ENCODE assay signal across 1 cellular context in the genomic region with DNA sequence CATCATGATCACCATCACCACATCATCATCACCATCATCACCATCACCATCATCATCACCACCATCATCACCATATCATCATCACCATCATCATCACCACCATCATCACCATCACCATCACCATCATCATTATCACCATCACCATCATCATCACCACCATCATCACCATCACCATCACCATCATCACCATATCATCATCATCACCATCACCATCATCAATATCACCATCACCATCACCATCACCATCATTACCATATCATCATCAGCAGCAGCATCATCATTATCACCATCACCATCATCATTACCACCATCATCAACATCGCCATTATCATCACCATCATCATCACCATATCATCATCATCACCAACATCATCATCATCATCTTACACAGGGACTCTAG.
TF ChIP-seq lines count a peak whose summit lies in the region.

No MANE protein-coding gene starts in this region.

TF ChIP-seq in HEK293, 187 proteins besides CTCF, POLR2A, EP300 and RAD21 (continued from another document):
- TF ChIP-seq, protein P1, sequence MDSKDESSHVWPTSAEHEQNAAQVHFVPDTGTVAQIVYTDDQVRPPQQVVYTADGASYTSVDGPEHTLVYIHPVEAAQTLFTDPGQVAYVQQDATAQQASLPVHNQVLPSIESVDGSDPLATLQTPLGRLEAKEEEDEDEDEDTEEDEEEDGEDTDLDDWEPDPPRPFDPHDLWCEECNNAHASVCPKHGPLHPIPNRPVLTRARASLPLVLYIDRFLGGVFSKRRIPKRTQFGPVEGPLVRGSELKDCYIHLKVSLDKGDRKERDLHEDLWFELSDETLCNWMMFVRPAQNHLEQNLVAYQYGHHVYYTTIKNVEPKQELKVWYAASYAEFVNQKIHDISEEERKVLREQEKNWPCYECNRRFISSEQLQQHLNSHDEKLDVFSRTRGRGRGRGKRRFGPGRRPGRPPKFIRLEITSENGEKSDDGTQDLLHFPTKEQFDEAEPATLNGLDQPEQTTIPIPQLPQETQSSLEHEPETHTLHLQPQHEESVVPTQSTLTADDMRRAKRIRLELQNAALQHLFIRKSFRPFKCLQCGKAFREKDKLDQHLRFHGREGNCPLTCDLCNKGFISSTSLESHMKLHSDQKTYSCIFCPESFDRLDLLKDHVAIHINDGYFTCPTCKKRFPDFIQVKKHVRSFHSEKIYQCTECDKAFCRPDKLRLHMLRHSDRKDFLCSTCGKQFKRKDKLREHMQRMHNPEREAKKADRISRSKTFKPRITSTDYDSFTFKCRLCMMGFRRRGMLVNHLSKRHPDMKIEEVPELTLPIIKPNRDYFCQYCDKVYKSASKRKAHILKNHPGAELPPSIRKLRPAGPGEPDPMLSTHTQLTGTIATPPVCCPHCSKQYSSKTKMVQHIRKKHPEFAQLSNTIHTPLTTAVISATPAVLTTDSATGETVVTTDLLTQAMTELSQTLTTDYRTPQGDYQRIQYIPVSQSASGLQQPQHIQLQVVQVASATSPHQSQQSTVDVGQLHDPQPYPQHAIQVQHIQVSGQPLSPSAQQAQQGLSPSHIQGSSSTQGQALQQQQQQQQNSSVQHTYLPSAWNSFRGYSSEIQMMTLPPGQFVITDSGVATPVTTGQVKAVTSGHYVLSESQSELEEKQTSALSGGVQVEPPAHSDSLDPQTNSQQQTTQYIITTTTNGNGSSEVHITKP (tag by site-specific recombination; IDR thresholded peaks at IDR 0.05) = no peak
- TF ChIP-seq RBAK (tag by site-specific recombination; IDR thresholded peaks at IDR 0.05) (peak; percentile 40; the same call in 1 of the 2 replicates), ZEB2 (tag by site-specific recombination; IDR thresholded peaks at IDR 0.05) (no peak), ZNF544 (tag by site-specific recombination; IDR thresholded peaks at IDR 0.05) (peak; percentile 26; the same call in 1 of the 2 replicates), REPIN1 (tag by site-specific recombination; IDR thresholded peaks at IDR 0.05; ENCODE audit: low read depth) (no peak), ZNF521 (tag by site-specific recombination; IDR thresholded peaks at IDR 0.05) (peak; percentile 61; the same call in 1 of the 2 replicates), ZNF37A (tag by site-specific recombination; IDR thresholded peaks at IDR 0.05) (no peak), ZNF133 (tag by site-specific recombination; IDR thresholded peaks at IDR 0.05) (no peak), ZNF654 (tag by site-specific recombination; IDR thresholded peaks at IDR 0.05; ENCODE audit: low read depth) (no peak), ZBTB1 (tag by site-specific recombination; IDR thresholded peaks at IDR 0.05) (no peak), YY2 (tag by site-specific recombination; IDR thresholded peaks at IDR 0.05) (no peak; the same call in 1 of the 2 replicates), ZSCAN30 (tag by site-specific recombination; IDR thresholded peaks at IDR 0.05) (no peak), SALL2 (tag by site-specific recombination; IDR thresholded peaks at IDR 0.05; ENCODE audit: borderline replicate concordance) (0 out of 2 replicates have a peak, but pooled peaks have one; percentile 46), KLF16 (tag by site-specific recombination; IDR thresholded peaks at IDR 0.05) (no peak), ZNF169 (tag by site-specific recombination; IDR thresholded peaks at IDR 0.05) (no peak), HOXC10 (CRISPR knock-in tag; IDR thresholded peaks at IDR 0.05) (no peak), ZNF366 (tag by site-specific recombination; conservative IDR thresholded peaks at IDR 0.05) (no peak), ZNF24 (tag by site-specific recombination; IDR thresholded peaks at IDR 0.05) (no peak), SCRT1 (tag by site-specific recombination; IDR thresholded peaks at IDR 0.05; ENCODE audit: borderline replicate concordance) (0 out of 2 replicates have a peak, but pooled peaks have one; percentile 16), ZNF155 (tag by site-specific recombination; IDR thresholded peaks at IDR 0.05) (no peak), ZNF416 (tag by site-specific recombination; IDR thresholded peaks at IDR 0.05) (no peak), ZNF146 (tag by site-specific recombination; IDR thresholded peaks at IDR 0.05) (no peak), ZNF10 (tag by site-specific recombination; IDR thresholded peaks at IDR 0.05) (no peak), ZNF621 (tag by site-specific recombination; IDR thresholded peaks at IDR 0.05) (no peak), ZNF114 (tag by site-specific recombination; IDR thresholded peaks at IDR 0.05) (peak; percentile 95), ZNF670 (tag by site-specific recombination; IDR thresholded peaks at IDR 0.05; ENCODE audit: low read depth) (peak; percentile 34; the same call in 1 of the 2 replicates), PRDM1 (tag by site-specific recombination; IDR thresholded peaks at IDR 0.05) (no peak), ZNF626 (tag by site-specific recombination; IDR thresholded peaks at IDR 0.05) (no peak), ZNF302 (tag by site-specific recombination; IDR thresholded peaks at IDR 0.05; ENCODE audit: low read depth) (0 out of 2 replicates have a peak, but pooled peaks have one; percentile 8), OSR2 (tag by site-specific recombination; IDR thresholded peaks at IDR 0.05) (no peak), ZNF248 (tag by site-specific recombination; IDR thresholded peaks at IDR 0.05) (no peak), ZNF433 (tag by site-specific recombination; IDR thresholded peaks at IDR 0.05; ENCODE audit: low read depth) (no peak), YY1 (tag by site-specific recombination; IDR thresholded peaks at IDR 0.05) (no peak), GLIS1 (tag by site-specific recombination; IDR thresholded peaks at IDR 0.05) (no peak), ZNF785 (tag by site-specific recombination; IDR thresholded peaks at IDR 0.05) (peak; percentile 71; the same call in 1 of the 2 replicates)
- TF ChIP-seq, protein P2, sequence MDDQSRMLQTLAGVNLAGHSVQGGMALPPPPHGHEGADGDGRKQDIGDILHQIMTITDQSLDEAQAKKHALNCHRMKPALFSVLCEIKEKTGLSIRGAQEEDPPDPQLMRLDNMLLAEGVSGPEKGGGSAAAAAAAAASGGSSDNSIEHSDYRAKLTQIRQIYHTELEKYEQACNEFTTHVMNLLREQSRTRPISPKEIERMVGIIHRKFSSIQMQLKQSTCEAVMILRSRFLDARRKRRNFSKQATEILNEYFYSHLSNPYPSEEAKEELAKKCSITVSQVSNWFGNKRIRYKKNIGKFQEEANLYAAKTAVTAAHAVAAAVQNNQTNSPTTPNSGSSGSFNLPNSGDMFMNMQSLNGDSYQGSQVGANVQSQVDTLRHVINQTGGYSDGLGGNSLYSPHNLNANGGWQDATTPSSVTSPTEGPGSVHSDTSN (CRISPR knock-in tag; IDR thresholded peaks at IDR 0.05) = no peak
- TF ChIP-seq, protein P3, sequence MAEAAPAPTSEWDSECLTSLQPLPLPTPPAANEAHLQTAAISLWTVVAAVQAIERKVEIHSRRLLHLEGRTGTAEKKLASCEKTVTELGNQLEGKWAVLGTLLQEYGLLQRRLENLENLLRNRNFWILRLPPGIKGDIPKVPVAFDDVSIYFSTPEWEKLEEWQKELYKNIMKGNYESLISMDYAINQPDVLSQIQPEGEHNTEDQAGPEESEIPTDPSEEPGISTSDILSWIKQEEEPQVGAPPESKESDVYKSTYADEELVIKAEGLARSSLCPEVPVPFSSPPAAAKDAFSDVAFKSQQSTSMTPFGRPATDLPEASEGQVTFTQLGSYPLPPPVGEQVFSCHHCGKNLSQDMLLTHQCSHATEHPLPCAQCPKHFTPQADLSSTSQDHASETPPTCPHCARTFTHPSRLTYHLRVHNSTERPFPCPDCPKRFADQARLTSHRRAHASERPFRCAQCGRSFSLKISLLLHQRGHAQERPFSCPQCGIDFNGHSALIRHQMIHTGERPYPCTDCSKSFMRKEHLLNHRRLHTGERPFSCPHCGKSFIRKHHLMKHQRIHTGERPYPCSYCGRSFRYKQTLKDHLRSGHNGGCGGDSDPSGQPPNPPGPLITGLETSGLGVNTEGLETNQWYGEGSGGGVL (tag by site-specific recombination; IDR thresholded peaks at IDR 0.05) = no peak
- TF ChIP-seq, protein P4, sequence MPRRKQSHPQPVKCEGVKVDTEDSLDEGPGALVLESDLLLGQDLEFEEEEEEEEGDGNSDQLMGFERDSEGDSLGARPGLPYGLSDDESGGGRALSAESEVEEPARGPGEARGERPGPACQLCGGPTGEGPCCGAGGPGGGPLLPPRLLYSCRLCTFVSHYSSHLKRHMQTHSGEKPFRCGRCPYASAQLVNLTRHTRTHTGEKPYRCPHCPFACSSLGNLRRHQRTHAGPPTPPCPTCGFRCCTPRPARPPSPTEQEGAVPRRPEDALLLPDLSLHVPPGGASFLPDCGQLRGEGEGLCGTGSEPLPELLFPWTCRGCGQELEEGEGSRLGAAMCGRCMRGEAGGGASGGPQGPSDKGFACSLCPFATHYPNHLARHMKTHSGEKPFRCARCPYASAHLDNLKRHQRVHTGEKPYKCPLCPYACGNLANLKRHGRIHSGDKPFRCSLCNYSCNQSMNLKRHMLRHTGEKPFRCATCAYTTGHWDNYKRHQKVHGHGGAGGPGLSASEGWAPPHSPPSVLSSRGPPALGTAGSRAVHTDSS (tag by site-specific recombination; IDR thresholded peaks at IDR 0.05) = peak; percentile 99
- TF ChIP-seq, protein P5, sequence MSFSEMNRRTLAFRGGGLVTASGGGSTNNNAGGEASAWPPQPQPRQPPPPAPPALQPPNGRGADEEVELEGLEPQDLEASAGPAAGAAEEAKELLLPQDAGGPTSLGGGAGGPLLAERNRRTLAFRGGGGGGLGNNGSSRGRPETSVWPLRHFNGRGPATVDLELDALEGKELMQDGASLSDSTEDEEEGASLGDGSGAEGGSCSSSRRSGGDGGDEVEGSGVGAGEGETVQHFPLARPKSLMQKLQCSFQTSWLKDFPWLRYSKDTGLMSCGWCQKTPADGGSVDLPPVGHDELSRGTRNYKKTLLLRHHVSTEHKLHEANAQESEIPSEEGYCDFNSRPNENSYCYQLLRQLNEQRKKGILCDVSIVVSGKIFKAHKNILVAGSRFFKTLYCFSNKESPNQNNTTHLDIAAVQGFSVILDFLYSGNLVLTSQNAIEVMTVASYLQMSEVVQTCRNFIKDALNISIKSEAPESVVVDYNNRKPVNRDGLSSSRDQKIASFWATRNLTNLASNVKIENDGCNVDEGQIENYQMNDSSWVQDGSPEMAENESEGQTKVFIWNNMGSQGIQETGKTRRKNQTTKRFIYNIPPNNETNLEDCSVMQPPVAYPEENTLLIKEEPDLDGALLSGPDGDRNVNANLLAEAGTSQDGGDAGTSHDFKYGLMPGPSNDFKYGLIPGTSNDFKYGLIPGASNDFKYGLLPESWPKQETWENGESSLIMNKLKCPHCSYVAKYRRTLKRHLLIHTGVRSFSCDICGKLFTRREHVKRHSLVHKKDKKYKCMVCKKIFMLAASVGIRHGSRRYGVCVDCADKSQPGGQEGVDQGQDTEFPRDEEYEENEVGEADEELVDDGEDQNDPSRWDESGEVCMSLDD (tag by site-specific recombination; IDR thresholded peaks at IDR 0.05) = no peak
- TF ChIP-seq, protein P6, sequence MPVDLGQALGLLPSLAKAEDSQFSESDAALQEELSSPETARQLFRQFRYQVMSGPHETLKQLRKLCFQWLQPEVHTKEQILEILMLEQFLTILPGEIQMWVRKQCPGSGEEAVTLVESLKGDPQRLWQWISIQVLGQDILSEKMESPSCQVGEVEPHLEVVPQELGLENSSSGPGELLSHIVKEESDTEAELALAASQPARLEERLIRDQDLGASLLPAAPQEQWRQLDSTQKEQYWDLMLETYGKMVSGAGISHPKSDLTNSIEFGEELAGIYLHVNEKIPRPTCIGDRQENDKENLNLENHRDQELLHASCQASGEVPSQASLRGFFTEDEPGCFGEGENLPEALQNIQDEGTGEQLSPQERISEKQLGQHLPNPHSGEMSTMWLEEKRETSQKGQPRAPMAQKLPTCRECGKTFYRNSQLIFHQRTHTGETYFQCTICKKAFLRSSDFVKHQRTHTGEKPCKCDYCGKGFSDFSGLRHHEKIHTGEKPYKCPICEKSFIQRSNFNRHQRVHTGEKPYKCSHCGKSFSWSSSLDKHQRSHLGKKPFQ (tag by site-specific recombination; IDR thresholded peaks at IDR 0.05) = no peak
- TF ChIP-seq, protein P7, sequence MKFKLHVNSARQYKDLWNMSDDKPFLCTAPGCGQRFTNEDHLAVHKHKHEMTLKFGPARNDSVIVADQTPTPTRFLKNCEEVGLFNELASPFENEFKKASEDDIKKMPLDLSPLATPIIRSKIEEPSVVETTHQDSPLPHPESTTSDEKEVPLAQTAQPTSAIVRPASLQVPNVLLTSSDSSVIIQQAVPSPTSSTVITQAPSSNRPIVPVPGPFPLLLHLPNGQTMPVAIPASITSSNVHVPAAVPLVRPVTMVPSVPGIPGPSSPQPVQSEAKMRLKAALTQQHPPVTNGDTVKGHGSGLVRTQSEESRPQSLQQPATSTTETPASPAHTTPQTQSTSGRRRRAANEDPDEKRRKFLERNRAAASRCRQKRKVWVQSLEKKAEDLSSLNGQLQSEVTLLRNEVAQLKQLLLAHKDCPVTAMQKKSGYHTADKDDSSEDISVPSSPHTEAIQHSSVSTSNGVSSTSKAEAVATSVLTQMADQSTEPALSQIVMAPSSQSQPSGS (tag by site-specific recombination; IDR thresholded peaks at IDR 0.05; ENCODE audit: low read depth) = peak; percentile 56; the same call in 1 of the 2 replicates
